ENCODE assay signal across 1 cellular context in the genomic region with DNA sequence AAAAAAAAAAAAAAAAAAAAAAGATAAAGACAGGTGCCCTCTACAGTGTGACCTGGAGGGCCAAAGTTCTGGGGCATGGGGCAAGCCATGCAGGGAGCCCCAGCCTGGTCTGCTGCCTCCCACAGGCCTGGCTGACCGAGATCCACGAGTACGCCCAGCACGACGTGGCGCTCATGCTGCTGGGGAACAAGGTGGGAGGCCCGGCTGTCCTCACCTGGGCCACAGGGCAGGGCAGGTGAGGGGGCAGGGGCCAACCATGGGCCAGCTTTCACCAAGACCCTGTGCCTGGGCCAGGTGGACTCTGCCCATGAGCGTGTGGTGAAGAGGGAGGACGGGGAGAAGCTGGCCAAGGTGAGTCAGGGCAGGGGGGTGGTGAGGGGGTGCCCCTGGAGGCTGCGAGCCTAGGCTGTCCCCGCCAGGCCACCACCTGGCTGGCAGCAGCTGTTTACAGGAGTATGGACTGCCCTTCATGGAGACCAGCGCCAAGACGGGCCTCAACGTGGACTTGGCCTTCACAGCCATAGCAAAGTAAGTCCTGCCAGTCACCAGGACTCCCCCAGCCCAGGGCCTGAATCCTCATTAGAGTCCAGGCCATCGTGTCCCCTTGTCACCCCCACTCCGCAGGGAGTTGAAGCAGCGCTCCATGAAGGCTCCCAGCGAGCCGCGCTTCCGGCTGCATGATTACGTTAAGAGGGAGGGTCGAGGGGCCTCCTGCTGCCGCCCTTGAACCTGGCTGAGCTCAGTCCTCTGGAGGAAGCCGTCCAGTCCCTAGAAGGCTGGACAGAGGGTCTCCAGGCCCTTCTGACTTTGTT.
TF ChIP-seq lines count a peak whose summit lies in the region.

No MANE protein-coding gene starts in this region.

TF ChIP-seq in HepG2, 621 proteins besides CTCF, POLR2A, EP300 and RAD21 (continued from another document and continues in another):
- TF ChIP-seq, protein P1, sequence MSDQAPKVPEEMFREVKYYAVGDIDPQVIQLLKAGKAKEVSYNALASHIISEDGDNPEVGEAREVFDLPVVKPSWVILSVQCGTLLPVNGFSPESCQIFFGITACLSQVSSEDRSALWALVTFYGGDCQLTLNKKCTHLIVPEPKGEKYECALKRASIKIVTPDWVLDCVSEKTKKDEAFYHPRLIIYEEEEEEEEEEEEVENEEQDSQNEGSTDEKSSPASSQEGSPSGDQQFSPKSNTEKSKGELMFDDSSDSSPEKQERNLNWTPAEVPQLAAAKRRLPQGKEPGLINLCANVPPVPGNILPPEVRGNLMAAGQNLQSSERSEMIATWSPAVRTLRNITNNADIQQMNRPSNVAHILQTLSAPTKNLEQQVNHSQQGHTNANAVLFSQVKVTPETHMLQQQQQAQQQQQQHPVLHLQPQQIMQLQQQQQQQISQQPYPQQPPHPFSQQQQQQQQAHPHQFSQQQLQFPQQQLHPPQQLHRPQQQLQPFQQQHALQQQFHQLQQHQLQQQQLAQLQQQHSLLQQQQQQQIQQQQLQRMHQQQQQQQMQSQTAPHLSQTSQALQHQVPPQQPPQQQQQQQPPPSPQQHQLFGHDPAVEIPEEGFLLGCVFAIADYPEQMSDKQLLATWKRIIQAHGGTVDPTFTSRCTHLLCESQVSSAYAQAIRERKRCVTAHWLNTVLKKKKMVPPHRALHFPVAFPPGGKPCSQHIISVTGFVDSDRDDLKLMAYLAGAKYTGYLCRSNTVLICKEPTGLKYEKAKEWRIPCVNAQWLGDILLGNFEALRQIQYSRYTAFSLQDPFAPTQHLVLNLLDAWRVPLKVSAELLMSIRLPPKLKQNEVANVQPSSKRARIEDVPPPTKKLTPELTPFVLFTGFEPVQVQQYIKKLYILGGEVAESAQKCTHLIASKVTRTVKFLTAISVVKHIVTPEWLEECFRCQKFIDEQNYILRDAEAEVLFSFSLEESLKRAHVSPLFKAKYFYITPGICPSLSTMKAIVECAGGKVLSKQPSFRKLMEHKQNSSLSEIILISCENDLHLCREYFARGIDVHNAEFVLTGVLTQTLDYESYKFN (CRISPR knock-in tag; conservative IDR thresholded peaks at IDR 0.05): 0 out of 2 replicates have a peak, but pooled peaks have one; percentile 22
- no peak for TF ChIP-seq NFYC (CRISPR knock-in tag; IDR thresholded peaks at IDR 0.05)
- TF ChIP-seq ZNF761 (CRISPR knock-in tag; conservative IDR thresholded peaks at IDR 0.05): 0 out of 2 replicates have a peak, but pooled peaks have one; percentile 33
- 0 out of 2 replicates have a peak, but pooled peaks have one; percentile 17 for TF ChIP-seq ZBTB7B (CRISPR knock-in tag; IDR thresholded peaks at IDR 0.05)
- no peak for TF ChIP-seq NCOR1 (IDR thresholded peaks at IDR 0.05; ENCODE audit: borderline replicate concordance, low read length)
- no peak for TF ChIP-seq CEBPB (IDR thresholded peaks at IDR 0.05; ENCODE audit: borderline replicate concordance, low read depth, low read length)
- TF ChIP-seq, protein P2, sequence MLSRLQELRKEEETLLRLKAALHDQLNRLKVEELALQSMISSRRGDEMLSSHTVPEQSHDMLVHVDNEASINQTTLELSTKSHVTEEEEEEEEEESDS (CRISPR knock-in tag; IDR thresholded peaks at IDR 0.05; ENCODE audit: borderline replicate concordance): no peak
- TF ChIP-seq YY1 (IDR thresholded peaks at IDR 0.05; ENCODE audit: insufficient read depth, insufficient replicate concordance, low read depth, low read length): no peak
- TF ChIP-seq ZNF263 (CRISPR knock-in tag; IDR thresholded peaks at IDR 0.05): peak; percentile 88
- TF ChIP-seq ZNF790 (CRISPR knock-in tag; IDR thresholded peaks at IDR 0.05; ENCODE audit: borderline replicate concordance): 0 out of 2 replicates have a peak, but pooled peaks have one; percentile 41
- TF ChIP-seq, protein P3, sequence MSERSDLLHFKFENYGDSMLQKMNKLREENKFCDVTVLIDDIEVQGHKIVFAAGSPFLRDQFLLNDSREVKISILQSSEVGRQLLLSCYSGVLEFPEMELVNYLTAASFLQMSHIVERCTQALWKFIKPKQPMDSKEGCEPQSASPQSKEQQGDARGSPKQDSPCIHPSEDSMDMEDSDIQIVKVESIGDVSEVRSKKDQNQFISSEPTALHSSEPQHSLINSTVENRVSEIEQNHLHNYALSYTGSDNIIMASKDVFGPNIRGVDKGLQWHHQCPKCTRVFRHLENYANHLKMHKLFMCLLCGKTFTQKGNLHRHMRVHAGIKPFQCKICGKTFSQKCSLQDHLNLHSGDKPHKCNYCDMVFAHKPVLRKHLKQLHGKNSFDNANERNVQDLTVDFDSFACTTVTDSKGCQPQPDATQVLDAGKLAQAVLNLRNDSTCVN (CRISPR knock-in tag; IDR thresholded peaks at IDR 0.05; ENCODE audit: borderline replicate concordance): 0 out of 2 replicates have a peak, but pooled peaks have one; percentile 24
- no peak; the same call in 1 of the 2 replicates for TF ChIP-seq REPIN1 (CRISPR knock-in tag; IDR thresholded peaks at IDR 0.05; ENCODE audit: borderline replicate concordance, low read depth)
- TF ChIP-seq ZNF569 (CRISPR knock-in tag; IDR thresholded peaks at IDR 0.05; ENCODE audit: borderline replicate concordance): 0 out of 2 replicates have a peak, but pooled peaks have one; percentile 16
- TF ChIP-seq ZC3H4 (CRISPR knock-in tag; IDR thresholded peaks at IDR 0.05; ENCODE audit: borderline replicate concordance): peak; percentile 98; the same call in 1 of the 2 replicates
- TF ChIP-seq SALL1 (CRISPR knock-in tag; IDR thresholded peaks at IDR 0.05): peak; percentile 52; the same call in 1 of the 2 replicates
- TF ChIP-seq TEAD3 (CRISPR knock-in tag; optimal IDR thresholded peaks at IDR 0.05; ENCODE audit: borderline replicate concordance): no peak
- TF ChIP-seq ZFP41 (CRISPR knock-in tag; IDR thresholded peaks at IDR 0.05; ENCODE audit: borderline replicate concordance): 0 out of 2 replicates have a peak, but pooled peaks have one; percentile 64
- no peak for TF ChIP-seq ZNF616 (CRISPR knock-in tag; IDR thresholded peaks at IDR 0.05; ENCODE audit: low read depth)
- TF ChIP-seq ZNF12 (CRISPR knock-in tag; IDR thresholded peaks at IDR 0.05): 0 out of 2 replicates have a peak, but pooled peaks have one; percentile 16
- TF ChIP-seq ZNF510 (CRISPR knock-in tag; IDR thresholded peaks at IDR 0.05; ENCODE audit: low read depth): 0 out of 2 replicates have a peak, but pooled peaks have one; percentile 2
- TF ChIP-seq FIP1L1 (IDR thresholded peaks at IDR 0.05; ENCODE audit: borderline replicate concordance, insufficient read depth, low read depth, low read length): 0 out of 2 replicates have a peak, but pooled peaks have one; percentile 68
- TF ChIP-seq, protein P4, sequence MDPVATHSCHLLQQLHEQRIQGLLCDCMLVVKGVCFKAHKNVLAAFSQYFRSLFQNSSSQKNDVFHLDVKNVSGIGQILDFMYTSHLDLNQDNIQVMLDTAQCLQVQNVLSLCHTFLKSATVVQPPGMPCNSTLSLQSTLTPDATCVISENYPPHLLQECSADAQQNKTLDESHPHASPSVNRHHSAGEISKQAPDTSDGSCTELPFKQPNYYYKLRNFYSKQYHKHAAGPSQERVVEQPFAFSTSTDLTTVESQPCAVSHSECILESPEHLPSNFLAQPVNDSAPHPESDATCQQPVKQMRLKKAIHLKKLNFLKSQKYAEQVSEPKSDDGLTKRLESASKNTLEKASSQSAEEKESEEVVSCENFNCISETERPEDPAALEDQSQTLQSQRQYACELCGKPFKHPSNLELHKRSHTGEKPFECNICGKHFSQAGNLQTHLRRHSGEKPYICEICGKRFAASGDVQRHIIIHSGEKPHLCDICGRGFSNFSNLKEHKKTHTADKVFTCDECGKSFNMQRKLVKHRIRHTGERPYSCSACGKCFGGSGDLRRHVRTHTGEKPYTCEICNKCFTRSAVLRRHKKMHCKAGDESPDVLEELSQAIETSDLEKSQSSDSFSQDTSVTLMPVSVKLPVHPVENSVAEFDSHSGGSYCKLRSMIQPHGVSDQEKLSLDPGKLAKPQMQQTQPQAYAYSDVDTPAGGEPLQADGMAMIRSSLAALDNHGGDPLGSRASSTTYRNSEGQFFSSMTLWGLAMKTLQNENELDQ (CRISPR knock-in tag; IDR thresholded peaks at IDR 0.05; ENCODE audit: borderline replicate concordance): no peak
- TF ChIP-seq ZIK1 (CRISPR knock-in tag; IDR thresholded peaks at IDR 0.05; ENCODE audit: borderline replicate concordance, low read depth): no peak
- 0 out of 2 replicates have a peak, but pooled peaks have one; percentile 31 for TF ChIP-seq ZMYM4 (CRISPR knock-in tag; IDR thresholded peaks at IDR 0.05)
- no peak for TF ChIP-seq MEIS2 (CRISPR knock-in tag; IDR thresholded peaks at IDR 0.05)
- TF ChIP-seq, protein P5, sequence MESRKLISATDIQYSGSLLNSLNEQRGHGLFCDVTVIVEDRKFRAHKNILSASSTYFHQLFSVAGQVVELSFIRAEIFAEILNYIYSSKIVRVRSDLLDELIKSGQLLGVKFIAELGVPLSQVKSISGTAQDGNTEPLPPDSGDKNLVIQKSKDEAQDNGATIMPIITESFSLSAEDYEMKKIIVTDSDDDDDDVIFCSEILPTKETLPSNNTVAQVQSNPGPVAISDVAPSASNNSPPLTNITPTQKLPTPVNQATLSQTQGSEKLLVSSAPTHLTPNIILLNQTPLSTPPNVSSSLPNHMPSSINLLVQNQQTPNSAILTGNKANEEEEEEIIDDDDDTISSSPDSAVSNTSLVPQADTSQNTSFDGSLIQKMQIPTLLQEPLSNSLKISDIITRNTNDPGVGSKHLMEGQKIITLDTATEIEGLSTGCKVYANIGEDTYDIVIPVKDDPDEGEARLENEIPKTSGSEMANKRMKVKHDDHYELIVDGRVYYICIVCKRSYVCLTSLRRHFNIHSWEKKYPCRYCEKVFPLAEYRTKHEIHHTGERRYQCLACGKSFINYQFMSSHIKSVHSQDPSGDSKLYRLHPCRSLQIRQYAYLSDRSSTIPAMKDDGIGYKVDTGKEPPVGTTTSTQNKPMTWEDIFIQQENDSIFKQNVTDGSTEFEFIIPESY (CRISPR knock-in tag; IDR thresholded peaks at IDR 0.05): peak; percentile 85
- TF ChIP-seq SMARCC2 (IDR thresholded peaks at IDR 0.05): no peak
- no peak for TF ChIP-seq FOXA3 (CRISPR knock-in tag; IDR thresholded peaks at IDR 0.05)
- TF ChIP-seq POLR2G (IDR thresholded peaks at IDR 0.05; ENCODE audit: low read depth, low read length): peak; percentile 41
- peak; percentile 22; the same call in 1 of the 2 replicates for TF ChIP-seq KAT7 (CRISPR knock-in tag; IDR thresholded peaks at IDR 0.05; ENCODE audit: borderline replicate concordance)
- peak; percentile 49; the same call in 1 of the 2 replicates for TF ChIP-seq KDM2A (CRISPR knock-in tag; IDR thresholded peaks at IDR 0.05; ENCODE audit: borderline replicate concordance, low read depth)
- TF ChIP-seq, protein P6, sequence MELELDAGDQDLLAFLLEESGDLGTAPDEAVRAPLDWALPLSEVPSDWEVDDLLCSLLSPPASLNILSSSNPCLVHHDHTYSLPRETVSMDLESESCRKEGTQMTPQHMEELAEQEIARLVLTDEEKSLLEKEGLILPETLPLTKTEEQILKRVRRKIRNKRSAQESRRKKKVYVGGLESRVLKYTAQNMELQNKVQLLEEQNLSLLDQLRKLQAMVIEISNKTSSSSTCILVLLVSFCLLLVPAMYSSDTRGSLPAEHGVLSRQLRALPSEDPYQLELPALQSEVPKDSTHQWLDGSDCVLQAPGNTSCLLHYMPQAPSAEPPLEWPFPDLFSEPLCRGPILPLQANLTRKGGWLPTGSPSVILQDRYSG (CRISPR knock-in tag; IDR thresholded peaks at IDR 0.05): 0 out of 2 replicates have a peak, but pooled peaks have one; percentile 55
- TF ChIP-seq ZNF776 (CRISPR knock-in tag; IDR thresholded peaks at IDR 0.05): peak; percentile 81; the same call in 1 of the 2 replicates
- peak; percentile 97 for TF ChIP-seq RBFOX2 (IDR thresholded peaks at IDR 0.05; ENCODE audit: low read depth, low read length)
- no peak for TF ChIP-seq KDM5B (CRISPR knock-in tag; IDR thresholded peaks at IDR 0.05; ENCODE audit: borderline replicate concordance)
- no peak for TF ChIP-seq NCOA2 (CRISPR knock-in tag; IDR thresholded peaks at IDR 0.05)
- no peak for TF ChIP-seq MIXL1 (CRISPR knock-in tag; IDR thresholded peaks at IDR 0.05)
- no peak for TF ChIP-seq ATF7 (IDR thresholded peaks at IDR 0.05)
- no peak for TF ChIP-seq ATF7 (CRISPR knock-in tag; IDR thresholded peaks at IDR 0.05)
- no peak; the same call in 1 of the 2 replicates for TF ChIP-seq FOXO1 (CRISPR knock-in tag; IDR thresholded peaks at IDR 0.05)
- TF ChIP-seq, protein P7, sequence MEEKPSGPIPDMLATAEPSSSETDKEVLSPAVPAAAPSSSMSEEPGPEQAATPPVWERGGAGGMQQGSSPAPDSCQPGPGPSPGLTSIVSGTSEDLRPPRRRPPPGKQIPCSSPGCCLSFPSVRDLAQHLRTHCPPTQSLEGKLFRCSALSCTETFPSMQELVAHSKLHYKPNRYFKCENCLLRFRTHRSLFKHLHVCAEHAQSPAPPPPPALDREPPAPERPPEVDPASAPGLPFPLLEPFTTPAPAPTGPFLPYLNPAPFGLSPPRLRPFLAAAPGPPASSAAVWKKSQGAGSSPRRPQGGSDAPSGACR (CRISPR knock-in tag; IDR thresholded peaks at IDR 0.05): no peak
- TF ChIP-seq SP1 (IDR thresholded peaks at IDR 0.05): no peak
- 0 out of 2 replicates have a peak, but pooled peaks have one; percentile 10 for TF ChIP-seq SP1 (CRISPR knock-in tag; IDR thresholded peaks at IDR 0.05)
- TF ChIP-seq ZNF234 (CRISPR knock-in tag; conservative IDR thresholded peaks at IDR 0.05): 0 out of 2 replicates have a peak, but pooled peaks have one; percentile 15
- TF ChIP-seq RARA (CRISPR knock-in tag; IDR thresholded peaks at IDR 0.05): peak; percentile 57; the same call in 1 of the 2 replicates
- TF ChIP-seq ZNF724P (CRISPR knock-in tag; IDR thresholded peaks at IDR 0.05; ENCODE audit: borderline replicate concordance): no peak
- peak; percentile 13; the same call in 1 of the 2 replicates for TF ChIP-seq SOX13 (IDR thresholded peaks at IDR 0.05)
- TF ChIP-seq SOX13 (CRISPR knock-in tag; conservative IDR thresholded peaks at IDR 0.05 in 1 of 2, IDR thresholded peaks at IDR 0.05 in 1 of 2): no peak
- TF ChIP-seq SKI (IDR thresholded peaks at IDR 0.05; ENCODE audit: partially characterized antibody): no peak
- TF ChIP-seq ZBTB38 (CRISPR knock-in tag; IDR thresholded peaks at IDR 0.05): peak; percentile 45
- TF ChIP-seq, protein P8, sequence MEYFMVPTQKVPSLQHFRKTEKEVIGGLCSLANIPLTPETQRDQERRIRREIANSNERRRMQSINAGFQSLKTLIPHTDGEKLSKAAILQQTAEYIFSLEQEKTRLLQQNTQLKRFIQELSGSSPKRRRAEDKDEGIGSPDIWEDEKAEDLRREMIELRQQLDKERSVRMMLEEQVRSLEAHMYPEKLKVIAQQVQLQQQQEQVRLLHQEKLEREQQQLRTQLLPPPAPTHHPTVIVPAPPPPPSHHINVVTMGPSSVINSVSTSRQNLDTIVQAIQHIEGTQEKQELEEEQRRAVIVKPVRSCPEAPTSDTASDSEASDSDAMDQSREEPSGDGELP (IDR thresholded peaks at IDR 0.05; ENCODE audit: borderline replicate concordance, low read depth): peak; percentile 27; the same call in 1 of the 2 replicates
- no peak for TF ChIP-seq ZZZ3 (CRISPR knock-in tag; IDR thresholded peaks at IDR 0.05; ENCODE audit: borderline replicate concordance)
- TF ChIP-seq KDM6A (CRISPR knock-in tag; IDR thresholded peaks at IDR 0.05; ENCODE audit: low read depth): no peak
- TF ChIP-seq GABPA (IDR thresholded peaks at IDR 0.05; ENCODE audit: low read depth, low read length): no peak
- peak; percentile 34; the same call in 1 of the 2 replicates for TF ChIP-seq GABPA (CRISPR knock-in tag; IDR thresholded peaks at IDR 0.05; ENCODE audit: low read depth)
- TF ChIP-seq GABPB1 (CRISPR knock-in tag; IDR thresholded peaks at IDR 0.05): peak; percentile 45; the same call in 1 of the 2 replicates
- peak; percentile 89 for TF ChIP-seq HNRNPL (IDR thresholded peaks at IDR 0.05; ENCODE audit: low read depth, low read length)
- TF ChIP-seq TAF1 (CRISPR knock-in tag; IDR thresholded peaks at IDR 0.05): peak; percentile 19; the same call in 1 of the 2 replicates
